ENCODE assay signal across 1 cellular context in the genomic region with DNA sequence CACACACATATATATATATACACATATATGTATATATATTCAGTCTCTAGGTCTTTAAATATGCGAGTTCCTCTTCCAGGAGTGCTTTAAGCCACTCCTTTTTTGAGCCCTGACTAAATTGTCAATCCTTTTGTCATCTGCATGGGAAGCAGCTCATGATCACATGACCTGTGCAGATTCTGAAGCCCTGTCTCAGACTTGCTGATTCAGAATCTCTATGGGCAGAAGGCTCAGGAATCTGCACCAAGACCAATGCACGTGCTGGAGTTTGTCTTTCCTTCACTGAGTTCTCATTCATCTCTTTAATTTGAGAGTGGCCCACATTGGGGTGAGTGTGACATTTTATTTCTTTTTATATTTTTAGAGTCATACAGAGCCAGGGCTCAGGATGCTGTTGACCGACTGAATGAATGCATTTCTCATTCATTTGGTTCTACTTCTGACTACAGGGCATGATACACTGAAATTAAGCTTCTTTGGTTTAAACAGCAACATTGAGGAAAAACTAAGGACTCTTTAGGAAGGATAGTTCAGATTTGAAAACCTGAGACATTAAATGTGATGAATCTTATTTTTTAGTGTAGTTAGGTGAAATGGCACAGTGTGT.
TF ChIP-seq lines count a peak whose summit lies in the region.

No MANE protein-coding gene starts in this region.

TF ChIP-seq in K562, 482 proteins besides CTCF, POLR2A, EP300 and RAD21 (continued from another document and continues in another):
- TF ChIP-seq, protein P1, sequence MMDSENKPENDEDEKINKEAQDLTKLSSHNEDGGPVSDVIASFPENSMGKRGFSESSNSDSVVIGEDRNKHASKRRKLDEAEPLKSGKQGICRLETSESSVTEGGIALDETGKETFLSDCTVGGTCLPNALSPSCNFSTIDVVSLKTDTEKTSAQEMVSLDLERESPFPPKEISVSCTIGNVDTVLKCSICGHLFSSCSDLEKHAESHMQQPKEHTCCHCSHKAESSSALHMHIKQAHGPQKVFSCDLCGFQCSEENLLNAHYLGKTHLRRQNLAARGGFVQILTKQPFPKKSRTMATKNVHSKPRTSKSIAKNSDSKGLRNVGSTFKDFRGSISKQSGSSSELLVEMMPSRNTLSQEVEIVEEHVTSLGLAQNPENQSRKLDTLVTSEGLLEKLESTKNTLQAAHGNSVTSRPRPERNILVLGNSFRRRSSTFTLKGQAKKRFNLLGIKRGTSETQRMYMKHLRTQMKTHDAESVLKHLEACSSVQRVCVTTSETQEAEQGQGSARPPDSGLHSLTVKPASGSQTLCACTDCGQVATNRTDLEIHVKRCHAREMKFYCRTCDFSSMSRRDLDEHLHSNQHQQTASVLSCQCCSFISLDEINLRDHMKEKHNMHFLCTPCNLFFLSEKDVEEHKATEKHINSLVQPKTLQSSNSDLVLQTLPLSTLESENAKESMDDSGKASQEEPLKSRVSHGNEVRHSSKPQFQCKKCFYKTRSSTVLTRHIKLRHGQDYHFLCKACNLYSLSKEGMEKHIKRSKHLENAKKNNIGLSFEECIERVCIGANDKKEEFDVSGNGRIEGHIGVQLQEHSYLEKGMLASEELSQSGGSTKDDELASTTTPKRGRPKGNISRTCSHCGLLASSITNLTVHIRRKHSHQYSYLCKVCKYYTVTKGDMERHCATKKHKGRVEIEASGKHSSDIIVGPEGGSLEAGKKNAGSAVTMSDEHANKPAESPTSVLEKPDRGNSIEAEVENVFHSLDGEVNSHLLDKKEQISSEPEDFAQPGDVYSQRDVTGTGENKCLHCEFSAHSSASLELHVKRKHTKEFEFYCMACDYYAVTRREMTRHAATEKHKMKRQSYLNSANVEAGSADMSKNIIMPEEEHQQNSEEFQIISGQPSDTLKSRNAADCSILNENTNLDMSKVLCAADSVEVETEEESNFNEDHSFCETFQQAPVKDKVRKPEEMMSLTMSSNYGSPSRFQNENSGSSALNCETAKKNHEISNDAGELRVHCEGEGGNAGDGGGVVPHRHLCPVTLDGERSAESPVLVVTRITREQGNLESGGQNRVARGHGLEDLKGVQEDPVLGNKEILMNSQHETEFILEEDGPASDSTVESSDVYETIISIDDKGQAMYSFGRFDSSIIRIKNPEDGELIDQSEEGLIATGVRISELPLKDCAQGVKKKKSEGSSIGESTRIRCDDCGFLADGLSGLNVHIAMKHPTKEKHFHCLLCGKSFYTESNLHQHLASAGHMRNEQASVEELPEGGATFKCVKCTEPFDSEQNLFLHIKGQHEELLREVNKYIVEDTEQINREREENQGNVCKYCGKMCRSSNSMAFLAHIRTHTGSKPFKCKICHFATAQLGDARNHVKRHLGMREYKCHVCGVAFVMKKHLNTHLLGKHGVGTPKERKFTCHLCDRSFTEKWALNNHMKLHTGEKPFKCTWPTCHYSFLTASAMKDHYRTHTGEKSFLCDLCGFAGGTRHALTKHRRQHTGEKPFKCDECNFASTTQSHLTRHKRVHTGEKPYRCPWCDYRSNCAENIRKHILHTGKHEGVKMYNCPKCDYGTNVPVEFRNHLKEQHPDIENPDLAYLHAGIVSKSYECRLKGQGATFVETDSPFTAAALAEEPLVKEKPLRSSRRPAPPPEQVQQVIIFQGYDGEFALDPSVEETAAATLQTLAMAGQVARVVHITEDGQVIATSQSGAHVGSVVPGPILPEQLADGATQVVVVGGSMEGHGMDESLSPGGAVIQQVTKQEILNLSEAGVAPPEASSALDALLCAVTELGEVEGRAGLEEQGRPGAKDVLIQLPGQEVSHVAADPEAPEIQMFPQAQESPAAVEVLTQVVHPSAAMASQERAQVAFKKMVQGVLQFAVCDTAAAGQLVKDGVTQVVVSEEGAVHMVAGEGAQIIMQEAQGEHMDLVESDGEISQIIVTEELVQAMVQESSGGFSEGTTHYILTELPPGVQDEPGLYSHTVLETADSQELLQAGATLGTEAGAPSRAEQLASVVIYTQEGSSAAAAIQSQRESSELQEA (IDR thresholded peaks at IDR 0.05; ENCODE audit: low read depth): no peak
- TF ChIP-seq TAF1 (IDR thresholded peaks at IDR 0.05; ENCODE audit: control insufficient read depth, extremely low read depth, insufficient read depth, low read length, severe bottlenecking) (no peak), KAT2B (IDR thresholded peaks at IDR 0.05; ENCODE audit: low read depth, low read length) (no peak), RBM14 (IDR thresholded peaks at IDR 0.05; ENCODE audit: borderline replicate concordance, insufficient read depth, low read depth, low read length) (no peak), PHB2 (IDR thresholded peaks at IDR 0.05; ENCODE audit: low read depth) (no peak), BRF2 (IDR thresholded peaks at IDR 0.05; ENCODE audit: borderline replicate concordance, insufficient read depth, insufficient read length) (no peak), CAMTA2 (CRISPR knock-in tag; conservative IDR thresholded peaks at IDR 0.05) (no peak), ZNF184 (CRISPR knock-in tag; IDR thresholded peaks at IDR 0.05) (no peak), USF1 (CRISPR knock-in tag; IDR thresholded peaks at IDR 0.05) (peak; percentile 79), PHF20 (IDR thresholded peaks at IDR 0.05; ENCODE audit: partially characterized antibody) (no peak), RBM39 (optimal IDR thresholded peaks at IDR 0.05; ENCODE audit: low read depth, low read length) (no peak), PYGO2 (tag; IDR thresholded peaks at IDR 0.05) (no peak), ZNF3 (CRISPR knock-in tag; IDR thresholded peaks at IDR 0.05) (no peak), DMBX1 (CRISPR knock-in tag; IDR thresholded peaks at IDR 0.05; ENCODE audit: borderline replicate concordance) (peak; percentile 27; the same call in 1 of the 2 replicates), GABPB1 (CRISPR knock-in tag; IDR thresholded peaks at IDR 0.05) (no peak), PML (IDR thresholded peaks at IDR 0.05; ENCODE audit: low read length) (no peak), ZKSCAN8 (CRISPR knock-in tag; IDR thresholded peaks at IDR 0.05) (no peak), RUNX1 (IDR thresholded peaks at IDR 0.05; ENCODE audit: low read depth) (no peak), RCOR1 (IDR thresholded peaks at IDR 0.05; ENCODE audit: borderline replicate concordance in 1 of 2, low read depth in 2 of 2, low read length in 2 of 2) (0 out of 4 replicates have a peak, but pooled peaks of 1 of the 2 experiments have one; percentile 53), MAZ (CRISPR knock-in tag; conservative IDR thresholded peaks at IDR 0.05 in 1 of 2, IDR thresholded peaks at IDR 0.05 in 1 of 2) (no peak), TBL1XR1 (IDR thresholded peaks at IDR 0.05; ENCODE audit: low read length in 2 of 2) (no peak), NR2F6 (CRISPR knock-in tag; IDR thresholded peaks at IDR 0.05) (no peak), SMARCA5 (IDR thresholded peaks at IDR 0.05) (no peak), DIDO1 (tag; IDR thresholded peaks at IDR 0.05; ENCODE audit: low read depth) (no peak), ATF1 (CRISPR knock-in tag; IDR thresholded peaks at IDR 0.05) (no peak), ATF1 (tag; IDR thresholded peaks at IDR 0.05) (no peak), SMAD1 (IDR thresholded peaks at IDR 0.05; ENCODE audit: low read depth, low read length, partially characterized antibody) (no peak), NFE2 (IDR thresholded peaks at IDR 0.05; ENCODE audit: low read depth) (peak; percentile 70), NFIX (CRISPR knock-in tag; IDR thresholded peaks at IDR 0.05; ENCODE audit: low read depth) (no peak), TCF15 (CRISPR knock-in tag; IDR thresholded peaks at IDR 0.05) (no peak), ZFP36 (IDR thresholded peaks at IDR 0.05; ENCODE audit: low read depth, low read length, partially characterized antibody) (no peak)
- TF ChIP-seq, protein P2, sequence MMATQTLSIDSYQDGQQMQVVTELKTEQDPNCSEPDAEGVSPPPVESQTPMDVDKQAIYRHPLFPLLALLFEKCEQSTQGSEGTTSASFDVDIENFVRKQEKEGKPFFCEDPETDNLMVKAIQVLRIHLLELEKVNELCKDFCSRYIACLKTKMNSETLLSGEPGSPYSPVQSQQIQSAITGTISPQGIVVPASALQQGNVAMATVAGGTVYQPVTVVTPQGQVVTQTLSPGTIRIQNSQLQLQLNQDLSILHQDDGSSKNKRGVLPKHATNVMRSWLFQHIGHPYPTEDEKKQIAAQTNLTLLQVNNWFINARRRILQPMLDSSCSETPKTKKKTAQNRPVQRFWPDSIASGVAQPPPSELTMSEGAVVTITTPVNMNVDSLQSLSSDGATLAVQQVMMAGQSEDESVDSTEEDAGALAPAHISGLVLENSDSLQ (IDR thresholded peaks at IDR 0.05): peak; percentile 56; the same call in 1 of the 2 replicates
- TF ChIP-seq, protein P3, sequence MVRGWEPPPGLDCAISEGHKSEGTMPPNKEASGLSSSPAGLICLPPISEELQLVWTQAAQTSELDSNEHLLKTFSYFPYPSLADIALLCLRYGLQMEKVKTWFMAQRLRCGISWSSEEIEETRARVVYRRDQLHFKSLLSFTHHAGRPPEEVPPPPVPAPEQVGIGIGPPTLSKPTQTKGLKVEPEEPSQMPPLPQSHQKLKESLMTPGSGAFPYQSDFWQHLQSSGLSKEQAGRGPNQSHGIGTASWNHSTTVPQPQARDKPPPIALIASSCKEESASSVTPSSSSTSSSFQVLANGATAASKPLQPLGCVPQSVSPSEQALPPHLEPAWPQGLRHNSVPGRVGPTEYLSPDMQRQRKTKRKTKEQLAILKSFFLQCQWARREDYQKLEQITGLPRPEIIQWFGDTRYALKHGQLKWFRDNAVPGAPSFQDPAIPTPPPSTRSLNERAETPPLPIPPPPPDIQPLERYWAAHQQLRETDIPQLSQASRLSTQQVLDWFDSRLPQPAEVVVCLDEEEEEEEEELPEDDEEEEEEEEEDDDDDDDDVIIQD (CRISPR knock-in tag; IDR thresholded peaks at IDR 0.05): no peak
- TF ChIP-seq, protein P4, sequence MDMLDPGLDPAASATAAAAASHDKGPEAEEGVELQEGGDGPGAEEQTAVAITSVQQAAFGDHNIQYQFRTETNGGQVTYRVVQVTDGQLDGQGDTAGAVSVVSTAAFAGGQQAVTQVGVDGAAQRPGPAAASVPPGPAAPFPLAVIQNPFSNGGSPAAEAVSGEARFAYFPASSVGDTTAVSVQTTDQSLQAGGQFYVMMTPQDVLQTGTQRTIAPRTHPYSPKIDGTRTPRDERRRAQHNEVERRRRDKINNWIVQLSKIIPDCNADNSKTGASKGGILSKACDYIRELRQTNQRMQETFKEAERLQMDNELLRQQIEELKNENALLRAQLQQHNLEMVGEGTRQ (CRISPR knock-in tag; IDR thresholded peaks at IDR 0.05): peak; percentile 86
- TF ChIP-seq, protein P5, sequence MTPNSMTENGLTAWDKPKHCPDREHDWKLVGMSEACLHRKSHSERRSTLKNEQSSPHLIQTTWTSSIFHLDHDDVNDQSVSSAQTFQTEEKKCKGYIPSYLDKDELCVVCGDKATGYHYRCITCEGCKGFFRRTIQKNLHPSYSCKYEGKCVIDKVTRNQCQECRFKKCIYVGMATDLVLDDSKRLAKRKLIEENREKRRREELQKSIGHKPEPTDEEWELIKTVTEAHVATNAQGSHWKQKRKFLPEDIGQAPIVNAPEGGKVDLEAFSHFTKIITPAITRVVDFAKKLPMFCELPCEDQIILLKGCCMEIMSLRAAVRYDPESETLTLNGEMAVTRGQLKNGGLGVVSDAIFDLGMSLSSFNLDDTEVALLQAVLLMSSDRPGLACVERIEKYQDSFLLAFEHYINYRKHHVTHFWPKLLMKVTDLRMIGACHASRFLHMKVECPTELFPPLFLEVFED (CRISPR knock-in tag; conservative IDR thresholded peaks at IDR 0.05): no peak
- TF ChIP-seq, protein P6, sequence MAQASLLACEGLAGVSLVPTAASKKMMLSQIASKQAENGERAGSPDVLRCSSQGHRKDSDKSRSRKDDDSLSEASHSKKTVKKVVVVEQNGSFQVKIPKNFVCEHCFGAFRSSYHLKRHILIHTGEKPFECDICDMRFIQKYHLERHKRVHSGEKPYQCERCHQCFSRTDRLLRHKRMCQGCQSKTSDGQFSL (CRISPR knock-in tag; IDR thresholded peaks at IDR 0.05): no peak
- TF ChIP-seq, protein P6 (tag; IDR thresholded peaks at IDR 0.05): no peak
- TF ChIP-seq, protein P7, sequence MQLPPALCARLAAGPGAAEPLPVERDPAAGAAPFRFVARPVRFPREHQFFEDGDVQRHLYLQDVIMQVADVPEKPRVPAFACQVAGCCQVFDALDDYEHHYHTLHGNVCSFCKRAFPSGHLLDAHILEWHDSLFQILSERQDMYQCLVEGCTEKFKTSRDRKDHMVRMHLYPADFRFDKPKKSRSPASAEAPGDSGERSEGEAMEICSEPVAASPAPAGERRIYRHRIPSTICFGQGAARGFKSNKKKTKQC (CRISPR knock-in tag; IDR thresholded peaks at IDR 0.05): no peak
